Comparison of ENCODE assay signal across 12 cellular contexts in the genomic region with DNA sequence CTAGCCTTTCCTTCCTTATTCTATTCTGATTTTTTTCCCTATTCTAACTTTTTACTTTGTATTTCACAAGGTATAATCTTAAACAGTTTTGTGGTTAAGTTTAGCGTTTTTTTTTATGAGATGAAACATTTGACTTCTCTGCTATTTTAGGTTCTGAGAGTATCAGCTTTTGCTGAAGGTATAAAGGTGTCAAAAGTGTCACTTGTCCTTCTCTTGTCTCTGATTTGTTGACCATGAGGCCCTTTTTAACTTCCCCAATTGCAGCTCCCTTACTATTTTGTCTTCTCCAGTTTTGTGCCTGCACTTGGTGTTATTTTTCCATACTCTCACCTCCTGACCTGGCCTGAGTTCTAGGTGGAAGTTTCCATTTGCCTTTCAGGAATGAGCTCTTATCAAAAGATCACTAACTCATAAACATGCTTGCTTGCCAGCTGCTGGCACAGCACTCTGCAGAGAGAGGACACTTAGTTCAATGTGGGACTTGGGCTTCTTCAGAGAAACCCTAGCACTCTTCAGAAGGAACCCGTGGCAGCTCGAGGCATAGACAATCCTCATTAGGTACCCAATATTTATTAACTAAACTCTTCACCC.
DNase-seq lines count a peak whose midpoint lies in the region; ATAC-seq and TF ChIP-seq lines count a peak whose summit lies in the region.
"Had no signal": no experiment of that assay in that cellular context is flagged by ENCODE, and none has a peak within 500 bp of the region (broad histone marks: within the 10 kb centered on the region; RNA-seq: fewer than 3 reads in every experiment).

No MANE protein-coding gene starts in this region.

- no peaks in the 10 kb centered on the region for H3K9me3 ChIP-seq in body of pancreas
- no peaks in the 10 kb centered on the region for H3K9me3 ChIP-seq in liver (ENCODE audit: control insufficient read depth in 4 of 4, low read length in 3 of 4)
- H3K9me3 ChIP-seq in tibial artery, result no peaks in the 10 kb centered on the region

- no peak overlapping the region for H3K9ac ChIP-seq in liver (ENCODE audit: low read depth in 1 of 2, low read length in 2 of 2)

- no peaks in the 10 kb centered on the region for H3K27me3 ChIP-seq in body of pancreas
- H3K27me3 ChIP-seq in liver (ENCODE audit: control insufficient read depth in 4 of 4, insufficient read depth in 4 of 4, low read length in 3 of 4), result no peaks in the 10 kb centered on the region
- no peaks in the 10 kb centered on the region for H3K27me3 ChIP-seq in tibial artery

- H3K4me1 ChIP-seq in body of pancreas, result peaks cover 59% of the 10 kb centered on the region
- H3K4me1 ChIP-seq in liver (ENCODE audit: control insufficient read depth in 4 of 4, insufficient read depth in 4 of 4, low read length in 3 of 4), result peaks cover 1 to 20% (median 14%) of the 10 kb centered on the region in 4 donors
- H3K4me1 ChIP-seq in tibial artery, result peaks cover 6 to 34% (median 25%) of the 10 kb centered on the region in 4 donors

- H3K4me3 ChIP-seq in body of pancreas, result no peak overlapping the region
- H3K4me3 ChIP-seq in liver (ENCODE audit: low read depth in 1 of 3, low read length in 3 of 3), result no peak overlapping the region
- H3K4me3 ChIP-seq in tibial artery, result no peak overlapping the region

- peak overlapping the region; percentile 85 to 89 (median 87) for H3K27ac ChIP-seq in body of pancreas
- H3K27ac ChIP-seq in liver (ENCODE audit: low read depth in 1 of 2, low read length in 2 of 2), result peak overlapping the region; percentile 37 to 44
- peak overlapping the region; percentile 32 to 50 for H3K27ac ChIP-seq in tibial artery

- DNase-seq in LoVo (ENCODE audit: low spot score), result peak; percentile 24
- peak; percentile 63 to 87 (median 80) for DNase-seq in body of pancreas
- DNase-seq in tibial artery, result peak; percentile 65 to 72
- no peak for DNase-seq in anterior cingulate cortex (lab: John Stamatoyannopoulos, UW)
- DNase-seq: naive thymus-derived CD4-positive, alpha-beta T cell; NCI-H2029; stimulated activated CD4-positive, alpha-beta T cell treated with anti-CD3 and anti-CD28 coated beads, Interleukin-15, amount 100 ng/mL, for 24 hours; T-helper 9 cell had no signal

- WGBS in body of pancreas, 2 donors, result 10 to 12% methylated on average over 3 of the region's 3 CpGs
- 44% methylated on average over 3 of the region's 3 CpGs for WGBS in liver

- intact Hi-C loops in body of pancreas (cut with DNase I), result no loop called here
- intact Hi-C loops in tibial artery (cut with DNase I; ENCODE audit: low total_unique reads), result no loop called here

- ATAC-seq in body of pancreas (peak; percentile 71), HG03045 (IDR thresholded peaks at IDR 0.05; ENCODE audit: unreplicated experiment) (no peak), HG02642 (IDR thresholded peaks at IDR 0.05; ENCODE audit: poor library complexity, unreplicated experiment) (no peak)
- ATAC-seq: naive thymus-derived CD4-positive, alpha-beta T cell; stimulated activated effector memory CD8-positive, alpha-beta T cell treated with anti-CD3 and anti-CD28 coated beads, Interleukin-12 subunit alpha, Interleukin-12 subunit beta, amount 100 ng/mL, for 72 hours had no signal

- peak; percentile 27 to 29 for TF ChIP-seq RAD21 in liver (IDR thresholded peaks at IDR 0.05)

- TF ChIP-seq CTCF in body of pancreas (IDR thresholded peaks at IDR 0.05) (no peak), liver (IDR thresholded peaks at IDR 0.05; ENCODE audit: low read depth, low read length, missing input control) (no peak), tibial artery (IDR thresholded peaks at IDR 0.05) (no peak)

- TF ChIP-seq POLR2A in body of pancreas (IDR thresholded peaks at IDR 0.05), result no peak

- H3K36me3 ChIP-seq in body of pancreas (replicated peaks in 1 of 2; ENCODE audit: insufficient read depth in 1 of 2, low read depth in 2 of 2) (no peaks in the 10 kb centered on the region), liver (ENCODE audit: control insufficient read depth in 4 of 4, insufficient read depth in 3 of 4, low read depth in 1 of 4, low read length in 3 of 4) (no peaks in the 10 kb centered on the region), tibial artery (no peaks in the 10 kb centered on the region)

TF ChIP-seq in liver, 16 proteins besides CTCF, POLR2A, EP300 and RAD21:
- TF ChIP-seq RXRA (IDR thresholded peaks at IDR 0.05) (peak; percentile 80 to 82), TAF1 (conservative IDR thresholded peaks at IDR 0.05) (no peak), EGR1 (IDR thresholded peaks at IDR 0.05; ENCODE audit: low read depth in 2 of 2) (peak; percentile 63 to 93), HNF4G (IDR thresholded peaks at IDR 0.05) (peak; percentile 18), YY1 (IDR thresholded peaks at IDR 0.05) (peak; percentile 58), SP1 (IDR thresholded peaks at IDR 0.05) (peak; percentile 83), FOXA2 (IDR thresholded peaks at IDR 0.05) (peak; percentile 55), NR2F2 (IDR thresholded peaks at IDR 0.05) (peak; percentile 85), JUND (IDR thresholded peaks at IDR 0.05) (peak; percentile 38 to 67), GABPA (IDR thresholded peaks at IDR 0.05 in 1 of 2, conservative IDR thresholded peaks at IDR 0.05 in 1 of 2) (peak in 1 of 2 donors; percentile 31), FOXA1 (IDR thresholded peaks at IDR 0.05) (peak; percentile 39), HNF4A (conservative IDR thresholded peaks at IDR 0.05) (peak; percentile 57 to 68)
- TF ChIP-seq, protein P1, sequence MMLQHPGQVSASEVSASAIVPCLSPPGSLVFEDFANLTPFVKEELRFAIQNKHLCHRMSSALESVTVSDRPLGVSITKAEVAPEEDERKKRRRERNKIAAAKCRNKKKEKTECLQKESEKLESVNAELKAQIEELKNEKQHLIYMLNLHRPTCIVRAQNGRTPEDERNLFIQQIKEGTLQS (IDR thresholded peaks at IDR 0.05), result no peak
- TF ChIP-seq, protein P2, sequence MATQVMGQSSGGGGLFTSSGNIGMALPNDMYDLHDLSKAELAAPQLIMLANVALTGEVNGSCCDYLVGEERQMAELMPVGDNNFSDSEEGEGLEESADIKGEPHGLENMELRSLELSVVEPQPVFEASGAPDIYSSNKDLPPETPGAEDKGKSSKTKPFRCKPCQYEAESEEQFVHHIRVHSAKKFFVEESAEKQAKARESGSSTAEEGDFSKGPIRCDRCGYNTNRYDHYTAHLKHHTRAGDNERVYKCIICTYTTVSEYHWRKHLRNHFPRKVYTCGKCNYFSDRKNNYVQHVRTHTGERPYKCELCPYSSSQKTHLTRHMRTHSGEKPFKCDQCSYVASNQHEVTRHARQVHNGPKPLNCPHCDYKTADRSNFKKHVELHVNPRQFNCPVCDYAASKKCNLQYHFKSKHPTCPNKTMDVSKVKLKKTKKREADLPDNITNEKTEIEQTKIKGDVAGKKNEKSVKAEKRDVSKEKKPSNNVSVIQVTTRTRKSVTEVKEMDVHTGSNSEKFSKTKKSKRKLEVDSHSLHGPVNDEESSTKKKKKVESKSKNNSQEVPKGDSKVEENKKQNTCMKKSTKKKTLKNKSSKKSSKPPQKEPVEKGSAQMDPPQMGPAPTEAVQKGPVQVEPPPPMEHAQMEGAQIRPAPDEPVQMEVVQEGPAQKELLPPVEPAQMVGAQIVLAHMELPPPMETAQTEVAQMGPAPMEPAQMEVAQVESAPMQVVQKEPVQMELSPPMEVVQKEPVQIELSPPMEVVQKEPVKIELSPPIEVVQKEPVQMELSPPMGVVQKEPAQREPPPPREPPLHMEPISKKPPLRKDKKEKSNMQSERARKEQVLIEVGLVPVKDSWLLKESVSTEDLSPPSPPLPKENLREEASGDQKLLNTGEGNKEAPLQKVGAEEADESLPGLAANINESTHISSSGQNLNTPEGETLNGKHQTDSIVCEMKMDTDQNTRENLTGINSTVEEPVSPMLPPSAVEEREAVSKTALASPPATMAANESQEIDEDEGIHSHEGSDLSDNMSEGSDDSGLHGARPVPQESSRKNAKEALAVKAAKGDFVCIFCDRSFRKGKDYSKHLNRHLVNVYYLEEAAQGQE (IDR thresholded peaks at IDR 0.05), result no peak
- TF ChIP-seq, protein P3, sequence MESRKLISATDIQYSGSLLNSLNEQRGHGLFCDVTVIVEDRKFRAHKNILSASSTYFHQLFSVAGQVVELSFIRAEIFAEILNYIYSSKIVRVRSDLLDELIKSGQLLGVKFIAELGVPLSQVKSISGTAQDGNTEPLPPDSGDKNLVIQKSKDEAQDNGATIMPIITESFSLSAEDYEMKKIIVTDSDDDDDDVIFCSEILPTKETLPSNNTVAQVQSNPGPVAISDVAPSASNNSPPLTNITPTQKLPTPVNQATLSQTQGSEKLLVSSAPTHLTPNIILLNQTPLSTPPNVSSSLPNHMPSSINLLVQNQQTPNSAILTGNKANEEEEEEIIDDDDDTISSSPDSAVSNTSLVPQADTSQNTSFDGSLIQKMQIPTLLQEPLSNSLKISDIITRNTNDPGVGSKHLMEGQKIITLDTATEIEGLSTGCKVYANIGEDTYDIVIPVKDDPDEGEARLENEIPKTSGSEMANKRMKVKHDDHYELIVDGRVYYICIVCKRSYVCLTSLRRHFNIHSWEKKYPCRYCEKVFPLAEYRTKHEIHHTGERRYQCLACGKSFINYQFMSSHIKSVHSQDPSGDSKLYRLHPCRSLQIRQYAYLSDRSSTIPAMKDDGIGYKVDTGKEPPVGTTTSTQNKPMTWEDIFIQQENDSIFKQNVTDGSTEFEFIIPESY (IDR thresholded peaks at IDR 0.05), result no peak
- TF ChIP-seq, protein P4, sequence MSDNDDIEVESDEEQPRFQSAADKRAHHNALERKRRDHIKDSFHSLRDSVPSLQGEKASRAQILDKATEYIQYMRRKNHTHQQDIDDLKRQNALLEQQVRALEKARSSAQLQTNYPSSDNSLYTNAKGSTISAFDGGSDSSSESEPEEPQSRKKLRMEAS (IDR thresholded peaks at IDR 0.05), result peak; percentile 62

Comparison
In these comparisons a context has a peak if more than half of its experiments do, and no peak if none do; other contexts are left out.
1. DNase-seq: peak in LoVo (single experiment), body of pancreas (4 of 4) and tibial artery (2 of 2); none in anterior cingulate cortex (0 of 58).
2. Peak in every context shown above with its lines, with median percentiles within 50 percentile points of each other: H3K27ac ChIP-seq.